In the genomic region with DNA sequence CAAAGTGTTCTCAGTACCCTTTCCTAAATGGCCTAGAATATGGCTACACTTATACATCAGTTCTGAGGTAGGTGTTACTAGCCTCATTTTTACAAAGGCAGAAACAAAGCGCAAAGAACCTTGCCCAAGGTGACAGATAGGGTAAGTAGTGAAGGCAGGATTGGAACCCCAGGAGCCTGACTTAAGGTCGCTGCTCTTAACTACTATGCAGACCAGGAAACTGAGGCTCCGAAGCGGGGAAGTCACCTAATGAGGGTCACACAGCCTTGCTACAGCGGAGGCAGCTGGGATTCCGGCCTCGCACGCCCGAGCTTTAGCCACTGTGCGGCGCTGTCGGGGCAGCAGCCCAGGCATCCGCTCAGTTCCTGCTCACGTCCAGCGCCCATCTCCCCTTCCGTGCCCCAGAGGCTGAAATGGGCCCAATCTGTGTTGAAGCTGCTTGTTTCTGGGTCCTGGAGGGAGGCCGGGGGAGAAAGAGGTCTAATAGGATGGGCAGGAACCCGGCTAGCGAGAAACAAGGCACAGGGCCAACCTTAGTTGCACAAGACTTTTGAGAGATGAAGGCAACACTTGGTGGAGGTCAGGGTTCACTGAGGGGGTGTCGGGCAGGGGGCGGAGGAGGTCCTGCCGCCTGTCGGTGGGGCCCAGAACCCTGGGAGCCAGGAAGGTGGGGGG, we compare ENCODE assay signal across 8 cellular contexts. TPM values are rescaled to one million over a fixed set of nuclear protein-coding genes. Genes with fewer than 3 reads are reported as not detected.
DNase-seq lines count a peak whose midpoint lies in the region; ATAC-seq and TF ChIP-seq lines count a peak whose summit lies in the region.

No MANE protein-coding gene starts in this region.

- DNase-seq in GM12864 (ENCODE audit: low read depth): peak; percentile 49
- DNase-seq in MV-4-11 (lab: John Stamatoyannopoulos, UW): peak; percentile 71
- DNase-seq in T follicular helper cell (ENCODE audit: low read depth): peak; percentile 55
- peak; percentile 59 to 82 (median 73) for DNase-seq in adrenal gland
- peak; percentile 85 for DNase-seq in hepatocyte (ENCODE audit: low spot score)

- no peaks in the 10 kb centered on the region for H3K9me2 ChIP-seq in hepatocyte (replicated peaks; ENCODE audit: insufficient read depth)

- H3K27me3 ChIP-seq in adrenal gland (peaks cover 50% of the 10 kb centered on the region), hepatocyte (peaks cover 73% of the 10 kb centered on the region), skeletal muscle satellite cell (ENCODE audit: control insufficient read depth, insufficient read depth, low read length) (peaks cover 25% of the 10 kb centered on the region)

- H3K79me2 ChIP-seq in hepatocyte: peaks cover 11% of the 10 kb centered on the region

- TF ChIP-seq POLR2A in adrenal gland (IDR thresholded peaks at IDR 0.05): no peak

- H3K9me3 ChIP-seq in adrenal gland (replicated peaks in 1 of 3) (no peaks in the 10 kb centered on the region), hepatocyte (ENCODE audit: low read depth) (no peaks in the 10 kb centered on the region), skeletal muscle satellite cell (replicated peaks; ENCODE audit: low read length) (no peaks in the 10 kb centered on the region)

- peak overlapping the region; percentile 89 for H2AFZ ChIP-seq in hepatocyte

- H3K36me3 ChIP-seq in adrenal gland (replicated peaks in 1 of 2) (no peaks in the 10 kb centered on the region), hepatocyte (replicated peaks; ENCODE audit: insufficient read depth, low read depth) (no peaks in the 10 kb centered on the region), skeletal muscle satellite cell (ENCODE audit: insufficient read depth, low read length) (no peaks in the 10 kb centered on the region)

- TF ChIP-seq CTCF in GM12864 (IDR thresholded peaks at IDR 0.05; ENCODE audit: low read depth, low read length, missing control alignments): peak; percentile 100
- peak; percentile 78 to 87 (median 81) for TF ChIP-seq CTCF in adrenal gland (IDR thresholded peaks at IDR 0.05)
- peak; percentile 92 for TF ChIP-seq CTCF in hepatocyte (IDR thresholded peaks at IDR 0.05; ENCODE audit: poor library complexity)

- H3K4me2 ChIP-seq in hepatocyte (peak overlapping the region; percentile 97), skeletal muscle satellite cell (ENCODE audit: low read length) (peak overlapping the region; percentile 81)

- H3K4me3 ChIP-seq in GM12864 (ENCODE audit: low read depth, low read length): peak overlapping the region; percentile 73
- H3K4me3 ChIP-seq in adrenal gland: peak overlapping the region in 2 of 4 donors; percentile 52 to 74
- peak overlapping the region; percentile 81 for H3K4me3 ChIP-seq in hepatocyte
- H3K4me3 ChIP-seq in skeletal muscle satellite cell (ENCODE audit: low read length): peak overlapping the region; percentile 100

- peak overlapping the region in 3 of 5 donors; percentile 76 to 92 (median 84) for H3K27ac ChIP-seq in adrenal gland
- H3K27ac ChIP-seq in hepatocyte: peak overlapping the region; percentile 88

- peak; percentile 42 for ATAC-seq in HG02571 (IDR thresholded peaks at IDR 0.05; ENCODE audit: unreplicated experiment)
- no peak for ATAC-seq in GM19324 (IDR thresholded peaks at IDR 0.05; ENCODE audit: low FRiP score, unreplicated experiment)

- peaks cover 0 to 28% of the 10 kb centered on the region in 2 donors for H3K4me1 ChIP-seq in adrenal gland (replicated peaks in 1 of 2)
- H3K4me1 ChIP-seq in hepatocyte (ENCODE audit: insufficient read depth): peaks cover 17% of the 10 kb centered on the region
- peaks cover 43% of the 10 kb centered on the region for H3K4me1 ChIP-seq in skeletal muscle satellite cell (ENCODE audit: control insufficient read depth, insufficient read depth, low read length)

- peak overlapping the region; percentile 90 for H3K9ac ChIP-seq in skeletal muscle satellite cell (ENCODE audit: low read depth, low read length)

- intact Hi-C loops in adrenal gland (cut with DNase I): loop anchor here in 1 of 2 donors (10.0 kb wide), 1 partner anchor 252 kb away; no protein-coding TSS in a partner anchor

- peaks cover 5% of the 10 kb centered on the region for H4K20me1 ChIP-seq in hepatocyte (ENCODE audit: insufficient read depth, poor library complexity, severe bottlenecking)

- 3 to 5% (median 5%) methylated on average over 18 to 23 of the region's 23 CpGs for WGBS in adrenal gland, 4 donors
- 5% methylated on average over 23 of the region's 23 CpGs for WGBS in hepatocyte (ENCODE audit: low lambda C conversion rate, missing lambda C conversion rate)

RNA-seq across cellular contexts. Expression of a gene that starts 1.4 kb away (rescaled TPM):
- total RNA-seq in adrenal gland (1 to 10 TPM in 5 of 8 donors, under 1 TPM in 3; 0.53 to 3.3 (median 1.3) TPM), hepatocyte (1.5 and 1.6 TPM in 2 replicates)
- polyA plus RNA-seq in adrenal gland (under 1 TPM; 0.31 to 0.40 (median 0.32) TPM), hepatocyte (1.0 and 1.4 TPM in 2 replicates)
- total RNA-seq in skeletal muscle satellite cell (2012; rRNA removed): 0.22 and 0.25 TPM in 2 replicates

RNA-seq across cellular contexts. Expression of a gene that starts 20.4 kb away (rescaled TPM):
- total RNA-seq in adrenal gland: not detected
- polyA plus RNA-seq in adrenal gland: under 1 TPM in 1 of 3 donors, not detected in 2; 0.07 TPM
- not detected in 2 replicates for total RNA-seq in hepatocyte
- polyA plus RNA-seq in hepatocyte: not detected in 2 replicates
- total RNA-seq in skeletal muscle satellite cell (2012; rRNA removed): not detected in 2 replicates
